ENCODE assay signal across 29 cellular contexts in genomic region chr3:134077649-134078081, GRCh38. TPM values are rescaled to one million over a fixed set of nuclear protein-coding genes. Genes with fewer than 3 reads are reported as not detected.
A peak's percentile ranks its signal among the peaks of the same experiment; 100 is the strongest.
DNase-seq lines count a peak whose midpoint lies in the region; ATAC-seq, FAIRE-seq and TF ChIP-seq lines count a peak whose summit lies in the region.
"Had no signal": no experiment of that assay in that cellular context is flagged by ENCODE, and none has a peak within 500 bp of the region (broad histone marks: within the 10 kb centered on the region; RNA-seq: fewer than 3 reads in every experiment).

No MANE protein-coding gene starts in this region.

- H4K8ac ChIP-seq in H1 (ENCODE audit: extremely low read depth, insufficient read depth, low read length), result peak overlapping the region; percentile 38; the same call in 1 of the 2 replicates

- H3K23me2 ChIP-seq in H1 (ENCODE audit: low read depth, low read length), result no peaks in the 10 kb centered on the region

- no peak for ATAC-seq in left lobe of liver
- no peak for ATAC-seq in HG03432 (IDR thresholded peaks at IDR 0.05; ENCODE audit: unreplicated experiment)
- ATAC-seq: natural killer cell; stimulated activated naive B cell treated with anti-CD40 and anti-IgM and Interleukin-4, amounts not matched to agents 10 μg/mL and 1 μg/mL and 100 μg/mL, for 72 hours; T-cell had no signal

- H3K56ac ChIP-seq in H1 (replicated peaks; ENCODE audit: insufficient read length, low read depth, low read length), result no peak overlapping the region

- H2BK12ac ChIP-seq in H1 (ENCODE audit: low read depth, low read length), result no peak overlapping the region

- DNase-seq in MG63 (peak; percentile 37), H1 (ENCODE audit: low read depth in 1 of 2, low spot score in 2 of 2) (peak in 1 of 2 experiments; percentile 24), myocyte (ENCODE audit: low read depth) (peak; percentile 30), thyroid gland (peak; percentile 69 to 70), left lobe of liver (ENCODE audit: low spot score) (no peak), AML-193 (lab: John Stamatoyannopoulos, UW) (no peak)
- DNase-seq: activated CD4-positive, alpha-beta T cell treated with anti-CD3 and anti-CD28 coated beads, Interleukin-2, amount 10 ng/mL, durations not matched to agents 24 days and 14 days; activated gamma-delta T cell treated with Interleukin-2 at 50 U/mL for 16 hours; activated naive CD8-positive, alpha-beta T cell treated with anti-CD3 and anti-CD28 coated beads, Interleukin-2, amount 10 ng/mL, durations not matched to agents 7 days and 5 days; activated T-cell treated with anti-CD3 and anti-CD28 coated beads, Interleukin-2, amount 50 U/mL, for 48 hours; effector CD4-positive, alpha-beta T cell; GF-D8; IMR-90; natural killer cell; NCI-H2107; NCI-H345; NCI-H69; occipital lobe; RPMI8226; stimulated activated naive B cell treated with anti-CD40 and anti-IgM and Interleukin-4, amounts not matched to agents 10 μg/mL and 1 μg/mL and 100 μg/mL, for 72 hours; T-cell; WERI-Rb-1 had no signal

- H3K9ac ChIP-seq in H1 (replicated peaks in 1 of 4; ENCODE audit: extremely low read depth in 1 of 4, low read depth in 3 of 4, low read length in 3 of 4), result no peak overlapping the region

- no peaks in the 10 kb centered on the region for H3K79me2 ChIP-seq in H1 (ENCODE audit: control insufficient read depth in 1 of 2, insufficient read depth in 2 of 2, low read length in 2 of 2)

- H3K79me1 ChIP-seq in H1 (ENCODE audit: low read depth, low read length), result no peaks in the 10 kb centered on the region

- H3K27ac ChIP-seq in H1 (ENCODE audit: low read depth, low read length) (no peak overlapping the region), thyroid gland (no peak overlapping the region)
- H3K27ac ChIP-seq: ascending aorta, SJSA1, WERI-Rb-1 had no signal

- no peak overlapping the region for H3K4ac ChIP-seq in H1 (replicated peaks; ENCODE audit: insufficient read length, low read depth, low read length)

- WGBS in H1 (ENCODE audit: extremely low coverage in 1 of 2, insufficient coverage in 1 of 2, insufficient read length in 1 of 2, insufficient replicate concordance in 2 of 2, low coverage in 1 of 2, low lambda C conversion rate in 2 of 2, missing lambda C conversion rate in 1 of 2), 2 experiments, result 88% methylated on average over 3 of the region's 3 CpGs; no CpG with 5 or more reads in 1 of the 2 experiments
- WGBS in thyroid gland, 2 donors, result 63 to 78% methylated on average over 3 of the region's 3 CpGs

- no peaks in the 10 kb centered on the region for H3K36me3 ChIP-seq in MG63
- no peaks in the 10 kb centered on the region for H3K36me3 ChIP-seq in H1 (ENCODE audit: control insufficient read depth in 2 of 4, insufficient read depth in 4 of 4, low read length in 3 of 4)
- no peaks in the 10 kb centered on the region for H3K36me3 ChIP-seq in thyroid gland
- H3K36me3 ChIP-seq: ascending aorta, SJSA1, WERI-Rb-1 had no signal

- TF ChIP-seq EP300 in H1 (IDR thresholded peaks at IDR 0.05; ENCODE audit: borderline replicate concordance in 1 of 2, low read depth in 2 of 2, low read length in 2 of 2), result no peak

- H2BK20ac ChIP-seq in H1 (ENCODE audit: low read length), result no peak overlapping the region

- H2AFZ ChIP-seq in H1 (ENCODE audit: low read length), result no peak overlapping the region

- H2BK15ac ChIP-seq in H1 (ENCODE audit: low read length), result no peak overlapping the region

- no peak overlapping the region for H3K23ac ChIP-seq in H1 (ENCODE audit: insufficient read length)

- no peak overlapping the region for H4K5ac ChIP-seq in H1 (ENCODE audit: insufficient read length, low read depth, low read length)

- no peak for TF ChIP-seq CTCF in H1 (IDR thresholded peaks at IDR 0.05; ENCODE audit: control extremely low read depth in 1 of 3, insufficient read depth in 1 of 3, low read depth in 1 of 3, low read length in 3 of 3)
- no peak for TF ChIP-seq CTCF in thyroid gland (IDR thresholded peaks at IDR 0.05)

- no peak for FAIRE-seq in H1 (lab: Jason Lieb, UNC)
- FAIRE-seq: colon, islet of Langerhans had no signal

- no peak for TF ChIP-seq POLR2A in H1 (IDR thresholded peaks at IDR 0.05; ENCODE audit: control extremely low read depth in 1 of 2, low read depth in 2 of 2, low read length in 2 of 2)
- TF ChIP-seq POLR2A in thyroid gland (IDR thresholded peaks at IDR 0.05), result no peak

- no peak overlapping the region for H2BK120ac ChIP-seq in H1 (replicated peaks; ENCODE audit: low read depth, low read length)

- H3K4me3 ChIP-seq in MG63 (no peak overlapping the region), H1 (ENCODE audit: extremely low read depth in 1 of 4, insufficient read depth in 2 of 4, low read depth in 3 of 4, low read length in 4 of 4) (no peak overlapping the region), thyroid gland (replicated peaks in 1 of 3) (no peak overlapping the region)
- H3K4me3 ChIP-seq: ascending aorta, SJSA1, skin epidermis had no signal

- H3K27me3 ChIP-seq in MG63 (no peaks in the 10 kb centered on the region), H1 (replicated peaks in 1 of 4; ENCODE audit: control insufficient read depth in 3 of 4, extremely low read depth in 1 of 4, insufficient read depth in 3 of 4, low read length in 3 of 4) (no peaks in the 10 kb centered on the region), thyroid gland (no peaks in the 10 kb centered on the region)
- H3K27me3 ChIP-seq: ascending aorta, SJSA1 had no signal

- POLR2A ChIA-PET in H1 (lab: Charles Lee; ENCODE audit: partially characterized antibody), result no interaction called here

- CTCF ChIA-PET in H1 (lab: Charles Lee; ENCODE audit: partially characterized antibody), result no interaction called here

- no peak overlapping the region for H3K18ac ChIP-seq in H1 (ENCODE audit: extremely low read depth, low read length)

- intact Hi-C loops in thyroid gland (cut with DNase I), result no loop called here

- no peak overlapping the region for H3K4me2 ChIP-seq in H1 (ENCODE audit: insufficient read depth in 1 of 2, low read depth in 2 of 2, low read length in 2 of 2)

- H3K14ac ChIP-seq in H1 (ENCODE audit: insufficient read length), result no peak overlapping the region

- H4K20me1 ChIP-seq in H1 (replicated peaks in 1 of 2; ENCODE audit: control insufficient read depth in 1 of 2, insufficient read depth in 2 of 2, low read length in 2 of 2), result no peaks in the 10 kb centered on the region

- H2AK5ac ChIP-seq in H1 (ENCODE audit: low read depth, low read length), result no peak overlapping the region

- H3K9me3 ChIP-seq in MG63 (peaks cover 15% of the 10 kb centered on the region), H1 (ENCODE audit: insufficient read depth in 2 of 2, low read depth in 1 of 2, low read length in 1 of 2) (peaks cover 8 to 9% of the 10 kb centered on the region in 2 experiments; a peak in 3 of 4 replicates), thyroid gland (no peaks in the 10 kb centered on the region)
- H3K9me3 ChIP-seq: SJSA1 had no signal

- no peak for TF ChIP-seq RAD21 in H1 (IDR thresholded peaks at IDR 0.05 in 1 of 2, conservative IDR thresholded peaks at IDR 0.05 in 1 of 2; ENCODE audit: low read depth in 2 of 2, low read length in 2 of 2)

- H2BK5ac ChIP-seq in H1 (ENCODE audit: low read depth, low read length), result no peak overlapping the region

- no peak overlapping the region for H4K91ac ChIP-seq in H1 (replicated peaks; ENCODE audit: insufficient read length, low read length)

- no peaks in the 10 kb centered on the region for H3K4me1 ChIP-seq in H1 (replicated peaks in 1 of 4; ENCODE audit: control insufficient read depth in 3 of 4, insufficient read depth in 4 of 4, low read length in 3 of 4)
- H3K4me1 ChIP-seq in thyroid gland, result peaks cover 3 to 16% of the 10 kb centered on the region in 2 donors
- H3K4me1 ChIP-seq: ascending aorta, SJSA1 had no signal

TF ChIP-seq in H1, 55 proteins besides CTCF, POLR2A, EP300 and RAD21:
- TF ChIP-seq SUZ12 (IDR thresholded peaks at IDR 0.05; ENCODE audit: low read length) (no peak), POLR2AphosphoS5 (IDR thresholded peaks at IDR 0.05; ENCODE audit: low read depth, low read length) (no peak), HDAC2 (IDR thresholded peaks at IDR 0.05; ENCODE audit: borderline replicate concordance in 1 of 2, low read depth in 2 of 2, low read length in 2 of 2) (no peak), SIRT6 (IDR thresholded peaks at IDR 0.05; ENCODE audit: low read length) (no peak), EZH2 (IDR thresholded peaks at IDR 0.05; ENCODE audit: low read depth, low read length, severe bottlenecking) (no peak), SIX5 (IDR thresholded peaks at IDR 0.05; ENCODE audit: low read depth, low read length) (no peak), SP1 (IDR thresholded peaks at IDR 0.05; ENCODE audit: low read depth, low read length) (no peak), POU5F1 (IDR thresholded peaks at IDR 0.05; ENCODE audit: low read depth, low read length) (no peak), SRF (IDR thresholded peaks at IDR 0.05; ENCODE audit: low read depth, low read length) (no peak), TBP (IDR thresholded peaks at IDR 0.05; ENCODE audit: low read depth, low read length) (no peak), TEAD4 (IDR thresholded peaks at IDR 0.05; ENCODE audit: low read depth, low read length) (no peak)
- TF ChIP-seq, protein P1, sequence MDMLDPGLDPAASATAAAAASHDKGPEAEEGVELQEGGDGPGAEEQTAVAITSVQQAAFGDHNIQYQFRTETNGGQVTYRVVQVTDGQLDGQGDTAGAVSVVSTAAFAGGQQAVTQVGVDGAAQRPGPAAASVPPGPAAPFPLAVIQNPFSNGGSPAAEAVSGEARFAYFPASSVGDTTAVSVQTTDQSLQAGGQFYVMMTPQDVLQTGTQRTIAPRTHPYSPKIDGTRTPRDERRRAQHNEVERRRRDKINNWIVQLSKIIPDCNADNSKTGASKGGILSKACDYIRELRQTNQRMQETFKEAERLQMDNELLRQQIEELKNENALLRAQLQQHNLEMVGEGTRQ (IDR thresholded peaks at IDR 0.05; ENCODE audit: low read length), result no peak

RNA-seq across cellular contexts. Expression of gene SLCO2A1, which starts 47.9 kb away (rescaled TPM):
- 0.02 and 0.72 TPM in 2 replicates for total RNA-seq in MG63 (2014; rRNA removed; shearing (Covaris generic); ENCODE audit: low replicate concordance)
- 1.1 TPM in 2 replicates for total RNA-seq in H1 (2021; fragmentation: NEBNext Ultra II Directional; extraction: Animal tissue kit (Norgen Biotek cat#: 25700))
- 2.3 and 4.1 TPM in 2 replicates for polyA plus RNA-seq in H1 (2011; rRNA removed)
- polyA plus RNA-seq in H1 (2011; cell fraction: cytosol; rRNA removed), result 1.3 TPM
- 5.7 TPM for polyA plus RNA-seq in H1 (2011; cell fraction: nucleus; rRNA removed)
- polyA plus RNA-seq in H1 (2012, experiment 1 of 2), result 0.72 to 2.4 TPM (median 1.6 TPM) in 4 replicates
- polyA plus RNA-seq in H1 (2012, experiment 2 of 2), result 0.87 TPM
- 2.4 TPM for polyA plus RNA-seq in H1 (2013, experiment 1 of 2)
- polyA plus RNA-seq in H1 (2013, experiment 2 of 2), result 2.6 TPM
- 2.0 and 2.2 TPM in 2 replicates for polyA minus RNA-seq in H1 (2011; rRNA and poly(A)+ RNA removed)
- 0.29 TPM for polyA minus RNA-seq in H1 (2011; cell fraction: cytosol; rRNA and poly(A)+ RNA removed)
- 3.9 TPM for polyA minus RNA-seq in H1 (2011; cell fraction: nucleus; rRNA and poly(A)+ RNA removed)
- under 0.01 TPM in 1 of 2 replicates, not detected in the other for total RNA-seq in myocyte
- polyA plus RNA-seq in myocyte (2012), result 0.05 TPM
- total RNA-seq in thyroid gland, result 10 to 100 TPM; 26.0 to 76.6 (median 41.0) TPM
- total RNA-seq in left lobe of liver, result 7.4 TPM
- total RNA-seq: activated CD4-positive, alpha-beta T cell treated with anti-CD3 and anti-CD28 coated beads, Interleukin-2, amount 10 ng/mL, durations not matched to agents 24 days and 14 days; activated naive CD8-positive, alpha-beta T cell treated with anti-CD3 and anti-CD28 coated beads, Interleukin-2, amount 10 ng/mL, durations not matched to agents 7 days and 5 days; mononuclear cell; natural killer cell had no signal

Comparison
In these comparisons a context has a peak if more than half of its experiments do, and no peak if none do; other contexts are left out.
1. DNase-seq: peak in MG63 (single experiment), myocyte (single experiment) and thyroid gland (2 of 2); none in left lobe of liver (single experiment) and AML-193 (0 of 2).